ENCODE assay signal across 8 cellular contexts in the genomic region with DNA sequence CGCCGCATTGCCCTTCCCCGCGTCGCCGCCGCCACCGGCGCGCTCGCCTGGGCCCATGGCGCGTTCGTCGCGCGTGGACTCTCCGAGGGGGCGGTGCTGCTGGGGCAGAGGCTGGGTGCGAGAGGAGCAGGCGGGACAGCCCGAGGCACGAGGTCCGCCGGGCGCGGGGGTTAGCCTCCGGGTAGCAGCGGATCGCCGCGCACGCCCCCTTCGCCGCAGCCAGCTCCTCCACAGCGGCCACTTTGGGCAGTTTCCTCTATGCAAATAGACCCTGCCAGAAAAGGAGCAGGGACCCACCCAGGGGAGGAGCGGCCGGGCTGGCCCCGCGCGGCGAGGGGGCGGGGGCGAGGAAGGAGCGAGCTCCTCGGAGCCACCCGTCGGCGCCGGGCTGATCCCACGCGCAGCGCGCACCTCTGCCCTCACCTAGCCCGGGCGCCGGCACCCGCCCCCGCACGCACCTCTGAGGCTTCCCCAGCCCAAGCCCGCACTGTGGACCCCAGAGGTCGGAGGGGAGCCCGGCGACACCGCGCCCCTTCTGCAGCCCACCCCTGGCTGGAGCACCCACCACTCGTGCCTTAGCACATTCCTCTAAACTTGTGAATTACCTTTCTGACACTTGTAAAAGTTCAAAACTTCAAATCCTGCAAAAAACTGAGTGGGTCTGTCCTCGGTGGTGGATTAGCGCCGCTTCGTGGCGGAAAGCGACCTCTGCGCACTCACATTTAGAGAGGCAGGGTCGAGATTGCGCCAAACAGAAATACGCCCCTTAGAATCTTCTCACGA. TPM values are rescaled to one million over a fixed set of nuclear protein-coding genes. Genes with fewer than 3 reads are reported as not detected.
A peak's percentile ranks its signal among the peaks of the same experiment; 100 is the strongest.
DNase-seq lines count a peak whose midpoint lies in the region; ATAC-seq and TF ChIP-seq lines count a peak whose summit lies in the region.

A gene (minus strand): TSS at position 253 of the 783 bp plus-strand sequence.

- H3K27ac Mint-ChIP-seq in IgD-negative memory B cell: no peak within 1 kb of the TSS

- H3K4me3 Mint-ChIP-seq in IgD-negative memory B cell: peak within 1 kb of the TSS; percentile 70 to 91 (median 82)

- peaks cover 0 to 8% (median 2%) of the 10 kb centered on the region in 4 donors for H3K9me3 ChIP-seq in right lobe of liver

- WGBS in right lobe of liver (ENCODE audit: insufficient coverage, low coverage, low lambda C conversion rate, missing lambda C conversion rate): 2% methylated on average over 14 of the region's 78 CpGs

- H3K27me3 ChIP-seq in right lobe of liver: no peaks in the 10 kb centered on the region

- DNase-seq in G401 (ENCODE audit: low spot score) (peak; percentile 41), ecto neural progenitor cell (ENCODE audit: low spot score) (peak; percentile 86), right lobe of liver (peak; percentile 58 to 70 (median 60)), GM19238 (ENCODE audit: insufficient read length, low spot score) (no peak)
- peak; percentile 14 to 28 for DNase-seq in activated CD4-positive, alpha-beta T cell treated with anti-CD3 and anti-CD28 coated beads for 4 hours
- peak; percentile 15 to 22 for DNase-seq in stimulated activated CD8-positive, alpha-beta memory T cell treated with anti-CD3 and anti-CD28 coated beads, Interleukin-15, amount 100 ng/mL, for 4 hours (ENCODE audit: low read depth in 2 of 2)

- H3K4me3 ChIP-seq in right lobe of liver: peak within 1 kb of the TSS; percentile 23 to 40 (median 35)

- TF ChIP-seq POLR2A in right lobe of liver (IDR thresholded peaks at IDR 0.05): no peak

- H3K27me3 Mint-ChIP-seq in IgD-negative memory B cell: peaks cover 42% of the 10 kb centered on the region

- peaks cover 18% of the 10 kb centered on the region for H3K36me3 Mint-ChIP-seq in IgD-negative memory B cell

- in situ Hi-C loops in G401 (cut with HindIII; ENCODE audit: low sequenced_read_pairs): no loop called here

- peaks cover 6 to 15% (median 8%) of the 10 kb centered on the region in 3 donors for H3K9me3 Mint-ChIP-seq in IgD-negative memory B cell

- peak; percentile 52 to 64 (median 54) for TF ChIP-seq CTCF in right lobe of liver (IDR thresholded peaks at IDR 0.05)

- H3K27ac ChIP-seq in right lobe of liver: no peak within 1 kb of the TSS

- no peaks in the 10 kb centered on the region for H3K36me3 ChIP-seq in right lobe of liver

- ATAC-seq in right lobe of liver (peak; percentile 53 to 82 (median 75)), GM19351 (IDR thresholded peaks at IDR 0.05; ENCODE audit: unreplicated experiment) (no peak)

- intact Hi-C loops in right lobe of liver (cut with DNase I): no loop called here

- peaks cover 0 to 12% (median 0%) of the 10 kb centered on the region in 4 donors for H3K4me1 ChIP-seq in right lobe of liver

- peaks cover 7 to 12% (median 7%) of the 10 kb centered on the region in 3 donors for H3K4me1 Mint-ChIP-seq in IgD-negative memory B cell

RNA-seq across cellular contexts. Expression of the gene that starts here (rescaled TPM):
- 0.06 TPM in 1 of 2 replicates, not detected in the other for total RNA-seq in G401 (2014; rRNA removed; shearing (Covaris generic))
- polyA plus RNA-seq in IgD-negative memory B cell: 0.18 TPM
- total RNA-seq in right lobe of liver: 1 to 10 TPM in 2 of 6 experiments, under 1 TPM in 4; 0.25 to 1.2 (median 0.50) TPM

Comparison
In these comparisons a context has a peak if more than half of its experiments do, and no peak if none do; other contexts are left out.
1. Peak in DNase-seq in G401; RNA of the gene not detected or under 1 TPM.